In genomic region chr13:77891486-77891885, GRCh38 we compare ENCODE assay signal across 27 cellular contexts. TPM values are rescaled to one million over a fixed set of nuclear protein-coding genes. Genes with fewer than 3 reads are reported as not detected.
"Had no signal": no experiment of that assay in that cellular context is flagged by ENCODE, and none has a peak within 500 bp of the region (broad histone marks: within the 10 kb centered on the region; RNA-seq: fewer than 3 reads in every experiment).

No MANE protein-coding gene starts in this region.

- H3K9me3 ChIP-seq: breast epithelium, esophagus muscularis mucosa, psoas muscle, sigmoid colon, thoracic aorta, vagina had no signal

- H3K4me3 ChIP-seq: breast epithelium, esophagus muscularis mucosa, psoas muscle, sigmoid colon, thoracic aorta, vagina had no signal

- H3K27me3 Mint-ChIP-seq: stimulated activated naive CD8-positive, alpha-beta T cell treated with anti-CD3 and anti-CD28 coated beads, Interleukin-15, Interleukin-2, amounts not matched to agents 100 ng/mL and 50 ng/mL, for 24 hours; type B pancreatic cell had no signal

- H3K9ac ChIP-seq: parathyroid adenoma had no signal

- H3K27ac Mint-ChIP-seq: activated B cell treated with CpG ODN at 0.5 μM for 24 hours; activated CD8-positive, alpha-beta T cell treated with anti-CD3 and anti-CD28 coated beads for 36 hours; activated naive CD4-positive, alpha-beta T cell treated with anti-CD3 and anti-CD28 coated beads, Interleukin-2, amount 50 U/mL, for 24 hours; activated T-helper 2 cell treated with anti-CD3 and anti-CD28 coated beads, Interferon-gamma antibody, Interleukin-2, Interleukin-4, amounts not matched to agents 10 μg/mL and 5 μg/mL and 100 μg/mL, durations not matched to agents 14 hours and 24 hours and 36 hours; endodermal cell; nephron; stimulated activated effector memory CD8-positive, alpha-beta T cell treated with anti-CD3 and anti-CD28 coated beads, Interleukin-12 subunit alpha, Interleukin-12 subunit beta, amount 100 ng/mL, for 72 hours; stimulated activated naive CD8-positive, alpha-beta T cell treated with anti-CD3 and anti-CD28 coated beads, Interleukin-15, Interleukin-2, amounts not matched to agents 100 ng/mL and 50 ng/mL, for 24 hours; type B pancreatic cell had no signal

- H3K4me1 Mint-ChIP-seq: activated B cell treated with CpG ODN at 0.5 μM for 24 hours; activated naive CD4-positive, alpha-beta T cell treated with anti-CD3 and anti-CD28 coated beads, Interleukin-2, amount 50 U/mL, for 24 hours; stimulated activated effector memory CD8-positive, alpha-beta T cell treated with anti-CD3 and anti-CD28 coated beads, Interleukin-12 subunit alpha, Interleukin-12 subunit beta, amount 100 ng/mL, for 72 hours had no signal

- H3K4me3 Mint-ChIP-seq: activated B cell treated with CpG ODN at 0.5 μM for 24 hours; activated CD8-positive, alpha-beta T cell treated with anti-CD3 and anti-CD28 coated beads for 36 hours; activated naive CD4-positive, alpha-beta T cell treated with anti-CD3 and anti-CD28 coated beads, Interleukin-2, amount 50 U/mL, for 24 hours; endodermal cell; nephron; stimulated activated effector memory CD8-positive, alpha-beta T cell treated with anti-CD3 and anti-CD28 coated beads, Interleukin-12 subunit alpha, Interleukin-12 subunit beta, amount 100 ng/mL, for 72 hours; stimulated activated naive CD8-positive, alpha-beta T cell treated with anti-CD3 and anti-CD28 coated beads, Interleukin-15, Interleukin-2, amounts not matched to agents 100 ng/mL and 50 ng/mL, for 24 hours; type B pancreatic cell had no signal

- H3K36me3 ChIP-seq: breast epithelium, esophagus muscularis mucosa, sigmoid colon, thoracic aorta, vagina had no signal

- H3K79me2 ChIP-seq: parathyroid adenoma had no signal

- H3K27ac ChIP-seq: breast epithelium, esophagus muscularis mucosa, foreskin keratinocyte, parathyroid adenoma, psoas muscle, sigmoid colon, thoracic aorta, vagina had no signal

- H3K4me1 ChIP-seq: breast epithelium, foreskin keratinocyte, parathyroid adenoma, psoas muscle, sigmoid colon, vagina had no signal

- H3K9me3 Mint-ChIP-seq: activated B cell treated with CpG ODN at 0.5 μM for 24 hours; activated CD8-positive, alpha-beta T cell treated with anti-CD3 and anti-CD28 coated beads for 36 hours; activated naive CD4-positive, alpha-beta T cell treated with anti-CD3 and anti-CD28 coated beads, Interleukin-2, amount 50 U/mL, for 24 hours; activated T-helper 2 cell treated with anti-CD3 and anti-CD28 coated beads, Interferon-gamma antibody, Interleukin-2, Interleukin-4, amounts not matched to agents 10 μg/mL and 5 μg/mL and 100 μg/mL, durations not matched to agents 14 hours and 24 hours and 36 hours; endodermal cell; nephron; stimulated activated naive CD8-positive, alpha-beta T cell treated with anti-CD3 and anti-CD28 coated beads, Interleukin-15, Interleukin-2, amounts not matched to agents 100 ng/mL and 50 ng/mL, for 24 hours; type B pancreatic cell had no signal

- H3K36me3 Mint-ChIP-seq: activated naive CD4-positive, alpha-beta T cell treated with anti-CD3 and anti-CD28 coated beads, Interleukin-2, amount 50 U/mL, for 24 hours; stimulated activated effector memory CD8-positive, alpha-beta T cell treated with anti-CD3 and anti-CD28 coated beads, Interleukin-12 subunit alpha, Interleukin-12 subunit beta, amount 100 ng/mL, for 72 hours; type B pancreatic cell had no signal

- H2AFZ ChIP-seq: parathyroid adenoma had no signal

- ATAC-seq: activated CD8-positive, alpha-beta T cell treated with anti-CD3 and anti-CD28 coated beads for 36 hours; foreskin keratinocyte; left cardiac atrium; left ventricle myocardium superior; psoas muscle; stimulated activated effector memory CD8-positive, alpha-beta T cell treated with anti-CD3 and anti-CD28 coated beads, Interleukin-12 subunit alpha, Interleukin-12 subunit beta, amount 100 ng/mL, for 72 hours had no signal

- H3K27me3 ChIP-seq: breast epithelium, esophagus muscularis mucosa, foreskin keratinocyte, sigmoid colon, vagina had no signal

- DNase-seq: activated B cell treated with CpG ODN at 0.5 μM for 24 hours; activated CD4-positive, alpha-beta T cell treated with anti-CD3 and anti-CD28 coated beads, Interleukin-2, amount 50 U/mL, for 1 hour; activated CD8-positive, alpha-beta T cell treated with anti-CD3 and anti-CD28 coated beads for 36 hours; activated T-cell treated with anti-CD3 and anti-CD28 coated beads, Interleukin-2, amount 50 U/mL, for 48 hours; central memory CD4-positive, alpha-beta T cell; endodermal cell; foreskin keratinocyte; left cardiac atrium; left ventricle myocardium superior; mammary epithelial cell; occipital lobe; psoas muscle; sigmoid colon; small intestine; stimulated activated CD4-positive, alpha-beta T cell treated with anti-CD3 and anti-CD28 coated beads, Interleukin-4, amount 100 ng/mL, for 24 hours had no signal

- FAIRE-seq: keratinocyte, small intestine had no signal

RNA-seq across cellular contexts. Expression of gene EDNRB, which starts 27.1 kb away (rescaled TPM):
- total RNA-seq: activated B cell treated with CpG ODN at 0.5 μM for 24 hours; activated CD8-positive, alpha-beta T cell treated with anti-CD3 and anti-CD28 coated beads for 36 hours; activated T-helper 2 cell treated with anti-CD3 and anti-CD28 coated beads, Interferon-gamma antibody, Interleukin-2, Interleukin-4, amounts not matched to agents 10 μg/mL and 5 μg/mL and 100 μg/mL, durations not matched to agents 14 hours and 24 hours and 36 hours; foreskin keratinocyte had no signal
- polyA plus RNA-seq: foreskin keratinocyte had no signal
